Comparison of ENCODE assay signal across 13 cellular contexts in genomic region chr2:3321825-3322224, GRCh38. TPM values are rescaled to one million over a fixed set of nuclear protein-coding genes. Genes with fewer than 3 reads are reported as not detected.
A peak's percentile ranks its signal among the peaks of the same experiment; 100 is the strongest.
DNase-seq lines count a peak whose midpoint lies in the region; ATAC-seq, FAIRE-seq and TF ChIP-seq lines count a peak whose summit lies in the region.
"Had no signal": no experiment of that assay in that cellular context is flagged by ENCODE, and none has a peak within 500 bp of the region (broad histone marks: within the 10 kb centered on the region; RNA-seq: fewer than 3 reads in every experiment).

No MANE protein-coding gene starts in this region.

- no peaks in the 10 kb centered on the region for H3K27me3 ChIP-seq in bronchial epithelial cell (ENCODE audit: control insufficient read depth, insufficient read depth, low read length)
- no peaks in the 10 kb centered on the region for H3K27me3 ChIP-seq in HepG2 (ENCODE audit: control insufficient read depth in 1 of 2, insufficient read depth in 2 of 2, low read length in 2 of 2)
- H3K27me3 ChIP-seq: BE2C had no signal

- H2AFZ ChIP-seq in HepG2 (ENCODE audit: low read length), result no peak overlapping the region

- H3K4me3 ChIP-seq in bronchial epithelial cell (ENCODE audit: low read depth, low read length) (no peak overlapping the region), HepG2 (replicated peaks in 1 of 3; ENCODE audit: insufficient read depth in 1 of 3, low read depth in 2 of 3, low read length in 3 of 3) (no peak overlapping the region)
- H3K4me3 ChIP-seq: A549, GM12878 had no signal

- ATAC-seq in HepG2 (no peak), HG02642 (IDR thresholded peaks at IDR 0.05; ENCODE audit: poor library complexity, unreplicated experiment) (no peak)
- ATAC-seq: A549, GM12878 had no signal

- TF ChIP-seq EP300 in HepG2 (IDR thresholded peaks at IDR 0.05; ENCODE audit: low read depth in 2 of 2, low read length in 2 of 2), result no peak
- TF ChIP-seq EP300 in HepG2 (CRISPR knock-in tag; IDR thresholded peaks at IDR 0.05; ENCODE audit: borderline replicate concordance), result no peak

- TF ChIP-seq RAD21 in HepG2 (CRISPR knock-in tag; IDR thresholded peaks at IDR 0.05), result no peak

- H3K36me3 ChIP-seq in bronchial epithelial cell (ENCODE audit: control insufficient read depth, insufficient read depth, low read length) (peaks cover 6% of the 10 kb centered on the region), HepG2 (replicated peaks in 1 of 2; ENCODE audit: control insufficient read depth in 1 of 2, insufficient read depth in 2 of 2, low read length in 2 of 2) (peaks cover 12 to 50% of the 10 kb centered on the region in 2 experiments)

- TF ChIP-seq CTCF in bronchial epithelial cell (IDR thresholded peaks at IDR 0.05; ENCODE audit: insufficient read depth, low read length, severe bottlenecking) (no peak), HepG2 (CRISPR knock-in tag; IDR thresholded peaks at IDR 0.05) (no peak)

- FAIRE-seq in bronchial epithelial cell (lab: Jason Lieb, UNC) (peak; percentile 28), HepG2 (lab: Jason Lieb, UNC) (no peak)
- FAIRE-seq: A549, GM12878, GM18507, H54 had no signal

- CTCF ChIA-PET in HepG2 (lab: Yijun Ruan, JAX; ENCODE audit: low intra/inter-chr PET ratio, low total read pairs), result no interaction called here

- H3K9me3 ChIP-seq in HepG2 (ENCODE audit: low read length), result no peaks in the 10 kb centered on the region
- H3K9me3 ChIP-seq: A549, BE2C had no signal

- WGBS in HepG2 (ENCODE audit: low lambda C conversion rate), result 96% methylated on average over 17 of the region's 17 CpGs

- no peak overlapping the region for H3K9ac ChIP-seq in HepG2 (ENCODE audit: insufficient read depth, low read depth, low read length)

- intact Hi-C loops in HepG2 (cut with micrococcal nuclease; ENCODE audit: unreplicated experiment) (no loop called here), posterior vena cava (cut with DNase I) (no loop called here)

- H4K20me1 ChIP-seq in HepG2 (ENCODE audit: insufficient read depth, low read length), result peaks cover 9% of the 10 kb centered on the region; the same call in 1 of the 2 replicates

- peaks cover 21% of the 10 kb centered on the region for H3K4me1 ChIP-seq in HepG2 (ENCODE audit: insufficient read depth, low read length)
- H3K4me1 ChIP-seq: A549, BE2C had no signal

- no peak overlapping the region for H3K27ac ChIP-seq in HepG2 (ENCODE audit: extremely low read length, insufficient read depth, low read length)
- H3K27ac ChIP-seq: A549, C4-2B had no signal

- H3K79me2 ChIP-seq in HepG2 (ENCODE audit: insufficient read depth, low read length), result peaks cover 18% of the 10 kb centered on the region

- POLR2A ChIA-PET in HepG2 (lab: Yijun Ruan, JAX), result no interaction called here

- BruUV-seq in HepG2 (replicated peaks; lab: Mats Ljungman, UMichigan), result no TSS peak

- DNase-seq in bronchial epithelial cell (ENCODE audit: low read depth) (no peak), HepG2 (ENCODE audit: low spot score) (no peak), posterior vena cava (ENCODE audit: low spot score) (peak; percentile 42), NCI-H1436 treated with DMSO at 0.1 percent for 48 hours (lab: John Stamatoyannopoulos, UW) (no peak)
- no peak for DNase-seq in activated CD4-positive, alpha-beta T cell treated with anti-CD3 and anti-CD28 coated beads for 48 hours
- DNase-seq: BE2C; CD4-positive, alpha-beta memory T cell had no signal

- H3K4me2 ChIP-seq in HepG2 (ENCODE audit: low read depth, low read length), result no peak overlapping the region
- H3K4me2 ChIP-seq: A549 had no signal

- in situ Hi-C loops in HepG2 (cut with HindIII; ENCODE audit: extremely low pct_ligation_motif_present, low pct_unique_long_range_greater_than_20kb), result no loop called here

- TF ChIP-seq POLR2A in HepG2 (IDR thresholded peaks at IDR 0.05; ENCODE audit: insufficient read depth in 1 of 2, low read depth in 2 of 2, low read length in 2 of 2), result no peak

TF ChIP-seq in HepG2, 621 proteins besides CTCF, POLR2A, EP300 and RAD21:
- no peak for TF ChIP-seq PREB (CRISPR knock-in tag; IDR thresholded peaks at IDR 0.05)
- no peak for TF ChIP-seq KAT8 (CRISPR knock-in tag; IDR thresholded peaks at IDR 0.05)
- no peak for TF ChIP-seq DR1 (CRISPR knock-in tag; IDR thresholded peaks at IDR 0.05)
- 0 out of 2 replicates have a peak, but pooled peaks have one; percentile 14 for TF ChIP-seq FOXO4 (CRISPR knock-in tag; conservative IDR thresholded peaks at IDR 0.05)
- TF ChIP-seq SRY (CRISPR knock-in tag; IDR thresholded peaks at IDR 0.05), result no peak

RNA-seq across cellular contexts. Expression of gene EIPR1, which starts 55.8 kb away (rescaled TPM):
- total RNA-seq in bronchial epithelial cell, result 41.2 and 44.5 TPM in 2 replicates
- 70.0 and 92.3 TPM in 2 replicates for total RNA-seq in HepG2 (2016; rRNA removed; fragmentation: Illumina TruSeq; extraction: Trizol)
- total RNA-seq in HepG2 (2016; cell fraction: cytosol; rRNA removed; fragmentation: Illumina TruSeq; extraction: Trizol; ENCODE audit: low read depth), result 45.6 and 52.4 TPM in 2 replicates
- 72.0 and 92.4 TPM in 2 replicates for total RNA-seq in HepG2 (2016; cell fraction: insoluble cytoplasmic fraction; rRNA removed; fragmentation: Illumina TruSeq; extraction: Trizol)
- 79.5 and 92.1 TPM in 2 replicates for total RNA-seq in HepG2 (2016; cell fraction: membrane; rRNA removed; fragmentation: Illumina TruSeq; extraction: Trizol)
- 36.2 and 44.8 TPM in 2 replicates for total RNA-seq in HepG2 (2016; cell fraction: nucleus; rRNA removed; fragmentation: Illumina TruSeq; extraction: Trizol)
- 84.5 and 96.3 TPM in 2 replicates for polyA plus RNA-seq in HepG2 (2011; rRNA removed)
- 91.9 and 111 TPM in 2 replicates for polyA plus RNA-seq in HepG2 (2011; cell fraction: cytosol; rRNA removed)
- polyA plus RNA-seq in HepG2 (2011; cell fraction: nucleus; rRNA removed), result 54.6 and 61.7 TPM in 2 replicates
- polyA plus RNA-seq in HepG2 (2012), result 34.2 and 39.9 TPM in 2 replicates
- 47.2 and 54.0 TPM in 2 replicates for polyA plus RNA-seq in HepG2 (2016; cell fraction: cytosol; fragmentation: Illumina TruSeq; extraction: Trizol; ENCODE audit: low read depth)
- 80.5 and 83.1 TPM in 2 replicates for polyA plus RNA-seq in HepG2 (2016; cell fraction: insoluble cytoplasmic fraction; fragmentation: Illumina TruSeq; extraction: Trizol; ENCODE audit: low read depth)
- 53.9 and 69.3 TPM in 2 replicates for polyA plus RNA-seq in HepG2 (2016; cell fraction: membrane; fragmentation: Illumina TruSeq; extraction: Trizol; ENCODE audit: low read depth)
- 49.2 and 51.5 TPM in 2 replicates for polyA plus RNA-seq in HepG2 (2016; cell fraction: nucleus; fragmentation: Illumina TruSeq; extraction: Trizol; ENCODE audit: insufficient read depth, low read depth)
- polyA minus RNA-seq in HepG2 (2011; rRNA and poly(A)+ RNA removed; ENCODE audit: low replicate concordance), result 65.1 and 87.1 TPM in 2 replicates
- 27.9 and 34.1 TPM in 2 replicates for polyA minus RNA-seq in HepG2 (2011; cell fraction: cytosol; rRNA and poly(A)+ RNA removed)
- 48.4 and 54.1 TPM in 2 replicates for polyA minus RNA-seq in HepG2 (2011; cell fraction: nucleus; rRNA and poly(A)+ RNA removed)
- 10 to 100 TPM; 14.1 to 16.3 TPM for total RNA-seq in posterior vena cava

RNA-seq across cellular contexts. Expression of gene TRAPPC12, which starts 57.7 kb away (rescaled TPM):
- total RNA-seq in bronchial epithelial cell, result 52.9 and 94.3 TPM in 2 replicates
- 39.0 and 46.4 TPM in 2 replicates for total RNA-seq in HepG2 (2016; rRNA removed; fragmentation: Illumina TruSeq; extraction: Trizol)
- 16.2 and 17.3 TPM in 2 replicates for total RNA-seq in HepG2 (2016; cell fraction: cytosol; rRNA removed; fragmentation: Illumina TruSeq; extraction: Trizol; ENCODE audit: low read depth)
- total RNA-seq in HepG2 (2016; cell fraction: insoluble cytoplasmic fraction; rRNA removed; fragmentation: Illumina TruSeq; extraction: Trizol), result 36.3 and 42.6 TPM in 2 replicates
- 24.2 and 25.4 TPM in 2 replicates for total RNA-seq in HepG2 (2016; cell fraction: membrane; rRNA removed; fragmentation: Illumina TruSeq; extraction: Trizol)
- 55.4 and 61.3 TPM in 2 replicates for total RNA-seq in HepG2 (2016; cell fraction: nucleus; rRNA removed; fragmentation: Illumina TruSeq; extraction: Trizol)
- 97.7 and 137 TPM in 2 replicates for polyA plus RNA-seq in HepG2 (2011; rRNA removed)
- 36.5 and 40.1 TPM in 2 replicates for polyA plus RNA-seq in HepG2 (2011; cell fraction: cytosol; rRNA removed)
- polyA plus RNA-seq in HepG2 (2011; cell fraction: nucleus; rRNA removed), result 305 and 380 TPM in 2 replicates
- 58.1 and 63.4 TPM in 2 replicates for polyA plus RNA-seq in HepG2 (2012)
- polyA plus RNA-seq in HepG2 (2016; cell fraction: cytosol; fragmentation: Illumina TruSeq; extraction: Trizol; ENCODE audit: low read depth), result 7.8 and 8.6 TPM in 2 replicates
- 31.5 and 45.0 TPM in 2 replicates for polyA plus RNA-seq in HepG2 (2016; cell fraction: insoluble cytoplasmic fraction; fragmentation: Illumina TruSeq; extraction: Trizol; ENCODE audit: low read depth)
- polyA plus RNA-seq in HepG2 (2016; cell fraction: membrane; fragmentation: Illumina TruSeq; extraction: Trizol; ENCODE audit: low read depth), result 10.3 and 11.5 TPM in 2 replicates
- 95.8 and 113 TPM in 2 replicates for polyA plus RNA-seq in HepG2 (2016; cell fraction: nucleus; fragmentation: Illumina TruSeq; extraction: Trizol; ENCODE audit: insufficient read depth, low read depth)
- 73.3 and 119 TPM in 2 replicates for polyA minus RNA-seq in HepG2 (2011; rRNA and poly(A)+ RNA removed; ENCODE audit: low replicate concordance)
- polyA minus RNA-seq in HepG2 (2011; cell fraction: cytosol; rRNA and poly(A)+ RNA removed), result 30.0 and 39.8 TPM in 2 replicates
- polyA minus RNA-seq in HepG2 (2011; cell fraction: nucleus; rRNA and poly(A)+ RNA removed), result 181 and 183 TPM in 2 replicates
- total RNA-seq in posterior vena cava, result 10 to 100 TPM; 71.3 to 87.8 TPM
